16 cellular contexts compared by ENCODE assay signal in the genomic region with DNA sequence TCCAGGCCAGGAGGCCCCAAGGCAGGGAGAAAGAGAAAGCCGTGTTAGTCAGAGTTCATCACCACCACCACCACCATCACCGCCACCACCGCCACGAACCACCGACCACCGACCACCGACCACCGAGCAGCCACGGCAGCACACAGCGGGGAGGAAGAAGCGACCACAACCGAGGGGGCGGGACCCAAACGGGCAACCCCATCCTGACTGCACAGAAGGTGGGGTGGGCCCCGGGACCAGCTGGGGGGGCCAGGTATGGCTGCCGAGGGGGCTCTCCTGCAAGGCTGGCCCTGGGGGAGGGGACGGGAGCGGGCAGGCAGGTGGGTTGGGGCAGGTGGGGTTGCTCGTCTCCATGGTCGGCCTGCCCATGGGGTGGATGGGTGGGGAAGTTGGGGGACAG. TPM values are rescaled to one million over a fixed set of nuclear protein-coding genes. Genes with fewer than 3 reads are reported as not detected.
DNase-seq lines count a peak whose midpoint lies in the region; ATAC-seq and TF ChIP-seq lines count a peak whose summit lies in the region.
"Had no signal": no experiment of that assay in that cellular context is flagged by ENCODE, and none has a peak within 500 bp of the region (broad histone marks: within the 10 kb centered on the region; RNA-seq: fewer than 3 reads in every experiment).

No MANE protein-coding gene starts in this region.

- ATAC-seq in activated T-cell treated with anti-CD3 and anti-CD28 coated beads, Interleukin-2, amount 50 U/mL, for 4 hours = no peak
- ATAC-seq in stimulated activated memory B cell treated with anti-CD40 and anti-IgM and Interleukin-4, amounts not matched to agents 10 μg/mL and 1 μg/mL and 100 μg/mL, for 72 hours = peak; percentile 3
- ATAC-seq in upper lobe of right lung = no peak
- ATAC-seq in activated CD8-positive, alpha-beta memory T cell treated with anti-CD3 and anti-CD28 coated beads, Interleukin-2, amount 10 ng/mL, durations not matched to agents 7 days and 5 days = no peak
- ATAC-seq: A549 had no signal

- no peaks in the 10 kb centered on the region for H3K4me1 Mint-ChIP-seq in activated T-cell treated with anti-CD3 and anti-CD28 coated beads, Interleukin-2, amount 50 U/mL, for 4 hours (ENCODE audit: low read depth)
- H3K4me1 Mint-ChIP-seq in nephron = peaks cover 38% of the 10 kb centered on the region
- peaks cover 13% of the 10 kb centered on the region for H3K4me1 Mint-ChIP-seq in stimulated activated memory B cell treated with anti-CD40 and anti-IgM and Interleukin-4, amounts not matched to agents 10 μg/mL and 1 μg/mL and 100 μg/mL, for 72 hours
- H3K4me1 Mint-ChIP-seq in activated CD8-positive, alpha-beta memory T cell treated with anti-CD3 and anti-CD28 coated beads, Interleukin-2, amount 10 ng/mL, durations not matched to agents 7 days and 5 days = peaks cover 4% of the 10 kb centered on the region

- H3K27me3 ChIP-seq in upper lobe of right lung = no peaks in the 10 kb centered on the region

- no peak overlapping the region for H3K4me3 ChIP-seq in Jurkat, Clone E6-1 (ENCODE audit: low read length)
- H3K4me3 ChIP-seq in upper lobe of right lung = no peak overlapping the region
- H3K4me3 ChIP-seq: A549 had no signal

- no peaks in the 10 kb centered on the region for H3K36me3 Mint-ChIP-seq in activated T-cell treated with anti-CD3 and anti-CD28 coated beads, Interleukin-2, amount 50 U/mL, for 4 hours (ENCODE audit: insufficient read depth)
- no peaks in the 10 kb centered on the region for H3K36me3 Mint-ChIP-seq in nephron (ENCODE audit: low read depth)
- H3K36me3 Mint-ChIP-seq in stimulated activated memory B cell treated with anti-CD40 and anti-IgM and Interleukin-4, amounts not matched to agents 10 μg/mL and 1 μg/mL and 100 μg/mL, for 72 hours = no peaks in the 10 kb centered on the region
- H3K36me3 Mint-ChIP-seq in activated CD8-positive, alpha-beta memory T cell treated with anti-CD3 and anti-CD28 coated beads, Interleukin-2, amount 10 ng/mL, durations not matched to agents 7 days and 5 days = no peaks in the 10 kb centered on the region

- no peaks in the 10 kb centered on the region for H3K9me3 Mint-ChIP-seq in activated T-cell treated with anti-CD3 and anti-CD28 coated beads, Interleukin-2, amount 50 U/mL, for 4 hours
- no peaks in the 10 kb centered on the region for H3K9me3 Mint-ChIP-seq in nephron
- H3K9me3 Mint-ChIP-seq in stimulated activated memory B cell treated with anti-CD40 and anti-IgM and Interleukin-4, amounts not matched to agents 10 μg/mL and 1 μg/mL and 100 μg/mL, for 72 hours = no peaks in the 10 kb centered on the region
- no peaks in the 10 kb centered on the region for H3K9me3 Mint-ChIP-seq in activated CD8-positive, alpha-beta memory T cell treated with anti-CD3 and anti-CD28 coated beads, Interleukin-2, amount 10 ng/mL, durations not matched to agents 7 days and 5 days (ENCODE audit: low read depth)
- H3K9me3 Mint-ChIP-seq: CD4-positive, alpha-beta T cell had no signal

- TF ChIP-seq CTCF in nephron (IDR thresholded peaks at IDR 0.05; ENCODE audit: unreplicated experiment in 3 of 3) (no peak), upper lobe of right lung (IDR thresholded peaks at IDR 0.05) (no peak)

- H3K36me3 ChIP-seq in upper lobe of right lung = no peaks in the 10 kb centered on the region

- CTCF ChIA-PET in activated CD8-positive, alpha-beta memory T cell treated with anti-CD3 and anti-CD28 coated beads, Interleukin-2, amount 10 ng/mL, durations not matched to agents 7 days and 5 days (lab: Charles Lee) = no interaction called here

- peaks cover 33% of the 10 kb centered on the region for H3K27me3 Mint-ChIP-seq in activated T-cell treated with anti-CD3 and anti-CD28 coated beads, Interleukin-2, amount 50 U/mL, for 4 hours (ENCODE audit: low read depth)
- H3K27me3 Mint-ChIP-seq in nephron (ENCODE audit: low read depth) = peaks cover 11% of the 10 kb centered on the region
- H3K27me3 Mint-ChIP-seq in stimulated activated memory B cell treated with anti-CD40 and anti-IgM and Interleukin-4, amounts not matched to agents 10 μg/mL and 1 μg/mL and 100 μg/mL, for 72 hours = peaks cover 70% of the 10 kb centered on the region
- H3K27me3 Mint-ChIP-seq in activated CD8-positive, alpha-beta memory T cell treated with anti-CD3 and anti-CD28 coated beads, Interleukin-2, amount 10 ng/mL, durations not matched to agents 7 days and 5 days = peaks cover 3% of the 10 kb centered on the region

- H3K27ac ChIP-seq in upper lobe of right lung = no peak overlapping the region
- H3K27ac ChIP-seq: 22Rv1, A549, C4-2B had no signal

- no peaks in the 10 kb centered on the region for H3K4me1 ChIP-seq in upper lobe of right lung

- H3K27ac Mint-ChIP-seq in nephron = peak overlapping the region in 2 of 3 experiments; percentile 67 to 84
- no peak overlapping the region for H3K27ac Mint-ChIP-seq in stimulated activated memory B cell treated with anti-CD40 and anti-IgM and Interleukin-4, amounts not matched to agents 10 μg/mL and 1 μg/mL and 100 μg/mL, for 72 hours
- H3K27ac Mint-ChIP-seq in activated CD8-positive, alpha-beta memory T cell treated with anti-CD3 and anti-CD28 coated beads, Interleukin-2, amount 10 ng/mL, durations not matched to agents 7 days and 5 days = no peak overlapping the region
- H3K27ac Mint-ChIP-seq: CD4-positive, alpha-beta T cell had no signal

- H3K9me3 ChIP-seq in upper lobe of right lung = no peaks in the 10 kb centered on the region
- H3K9me3 ChIP-seq: A549, Caco-2 had no signal

- no peak overlapping the region for H3K4me3 Mint-ChIP-seq in activated T-cell treated with anti-CD3 and anti-CD28 coated beads, Interleukin-2, amount 50 U/mL, for 4 hours
- H3K4me3 Mint-ChIP-seq in nephron = peak overlapping the region; percentile 62 to 87 (median 87)
- H3K4me3 Mint-ChIP-seq in stimulated activated memory B cell treated with anti-CD40 and anti-IgM and Interleukin-4, amounts not matched to agents 10 μg/mL and 1 μg/mL and 100 μg/mL, for 72 hours = no peak overlapping the region
- no peak overlapping the region for H3K4me3 Mint-ChIP-seq in activated CD8-positive, alpha-beta memory T cell treated with anti-CD3 and anti-CD28 coated beads, Interleukin-2, amount 10 ng/mL, durations not matched to agents 7 days and 5 days
- H3K4me3 Mint-ChIP-seq: CD4-positive, alpha-beta T cell had no signal

- intact Hi-C loops in upper lobe of right lung (cut with DNase I) = no loop called here

- peak; percentile 21 to 27 for DNase-seq in activated T-cell treated with anti-CD3 and anti-CD28 coated beads, Interleukin-2, amount 50 U/mL, for 48 hours
- DNase-seq in activated T-cell treated with anti-CD3 and anti-CD28 coated beads, Interleukin-2, amount 50 U/mL, for 4 hours = no peak
- DNase-seq in Jurkat, Clone E6-1 (ENCODE audit: low read depth, low spot score) = peak; percentile 23
- DNase-seq in upper lobe of right lung = no peak
- DNase-seq in activated CD8-positive, alpha-beta memory T cell treated with anti-CD3 and anti-CD28 coated beads, Interleukin-2, amount 10 ng/mL, durations not matched to agents 7 days and 5 days = no peak
- DNase-seq: AML-193; Caco-2; CD4-positive, alpha-beta T cell; GDM1; HCEC 1CT had no signal

RNA-seq across cellular contexts. Expression of a gene that starts 34.2 kb away (rescaled TPM):
- under 1 TPM; 0.35 to 0.66 (median 0.38) TPM for total RNA-seq in activated T-cell treated with anti-CD3 and anti-CD28 coated beads, Interleukin-2, amount 50 U/mL, for 4 hours
- polyA plus RNA-seq in Jurkat, Clone E6-1 (2012; ENCODE audit: insufficient read depth, insufficient read length) = 6.1 TPM
- 4.8 TPM for total RNA-seq in upper lobe of right lung
- total RNA-seq in activated CD8-positive, alpha-beta memory T cell treated with anti-CD3 and anti-CD28 coated beads, Interleukin-2, amount 10 ng/mL, durations not matched to agents 7 days and 5 days = not detected
- total RNA-seq: CD4-positive, alpha-beta T cell had no signal

RNA-seq across cellular contexts. Expression of a gene that starts 38.1 kb away (rescaled TPM):
- total RNA-seq in activated T-cell treated with anti-CD3 and anti-CD28 coated beads, Interleukin-2, amount 50 U/mL, for 4 hours = not detected
- 1.8 TPM for polyA plus RNA-seq in Jurkat, Clone E6-1 (2012; ENCODE audit: insufficient read depth, insufficient read length)
- total RNA-seq in upper lobe of right lung = 0.29 TPM
- total RNA-seq in activated CD8-positive, alpha-beta memory T cell treated with anti-CD3 and anti-CD28 coated beads, Interleukin-2, amount 10 ng/mL, durations not matched to agents 7 days and 5 days = under 1 TPM in 1 of 2 experiments, not detected in 1; 0.09 TPM
- total RNA-seq: CD4-positive, alpha-beta T cell; H4 had no signal

Comparison
In these comparisons a context has a peak if more than half of its experiments do, and no peak if none do; other contexts are left out.
1. DNase-seq: peak in activated T-cell treated with anti-CD3 and anti-CD28 coated beads, Interleukin-2, amount 50 U/mL, for 48 hours (2 of 2) and Jurkat, Clone E6-1 (single experiment); none in activated T-cell treated with anti-CD3 and anti-CD28 coated beads, Interleukin-2, amount 50 U/mL, for 4 hours (single experiment), upper lobe of right lung (single experiment) and activated CD8-positive, alpha-beta memory T cell treated with anti-CD3 and anti-CD28 coated beads, Interleukin-2, amount 10 ng/mL, durations not matched to agents 7 days and 5 days (single experiment).
2. H3K4me3 Mint-ChIP-seq: peak in nephron (3 of 3); none in activated T-cell treated with anti-CD3 and anti-CD28 coated beads, Interleukin-2, amount 50 U/mL, for 4 hours (single experiment), stimulated activated memory B cell treated with anti-CD40 and anti-IgM and Interleukin-4, amounts not matched to agents 10 μg/mL and 1 μg/mL and 100 μg/mL, for 72 hours (single experiment) and activated CD8-positive, alpha-beta memory T cell treated with anti-CD3 and anti-CD28 coated beads, Interleukin-2, amount 10 ng/mL, durations not matched to agents 7 days and 5 days (single experiment).
3. H3K27ac Mint-ChIP-seq: peak in nephron (2 of 3); none in stimulated activated memory B cell treated with anti-CD40 and anti-IgM and Interleukin-4, amounts not matched to agents 10 μg/mL and 1 μg/mL and 100 μg/mL, for 72 hours (single experiment) and activated CD8-positive, alpha-beta memory T cell treated with anti-CD3 and anti-CD28 coated beads, Interleukin-2, amount 10 ng/mL, durations not matched to agents 7 days and 5 days (single experiment).